Comparison of ENCODE assay signal across 9 cellular contexts in genomic region chr12:29066061-29066588, GRCh38.
DNase-seq lines count a peak whose midpoint lies in the region; ATAC-seq and TF ChIP-seq lines count a peak whose summit lies in the region.
"Had no signal": no experiment of that assay in that cellular context is flagged by ENCODE, and none has a peak within 500 bp of the region (broad histone marks: within the 10 kb centered on the region; RNA-seq: fewer than 3 reads in every experiment).

No MANE protein-coding gene starts in this region.

- H3K4me3 Mint-ChIP-seq in effector memory CD8-positive, alpha-beta T cell = no peak overlapping the region

- no peak overlapping the region for H3K27ac ChIP-seq in aorta (ENCODE audit: low read depth in 1 of 2, low read length in 2 of 2)

- peak; percentile 13 for DNase-seq in stimulated activated CD4-positive, alpha-beta T cell treated with anti-CD3 and anti-CD28 coated beads, Interleukin-4, amount 100 ng/mL, for 1 hour
- DNase-seq in stimulated activated CD4-positive, alpha-beta T cell treated with anti-CD3 and anti-CD28 coated beads, Interleukin-4, amount 100 ng/mL, for 4 hours = no peak
- DNase-seq in NOMO-1 (lab: John Stamatoyannopoulos, UW; ENCODE audit: unreplicated experiment in 2 of 2) (peak; percentile 52 to 89), fibroblast of mammary gland (ENCODE audit: low read depth) (peak; percentile 84), aorta (no peak), GOT3 (lab: John Stamatoyannopoulos, UW) (no peak), islet precursor cell (no peak)
- DNase-seq in effector memory CD8-positive, alpha-beta T cell = no peak
- DNase-seq: DND-41 had no signal

- H3K4me1 Mint-ChIP-seq in effector memory CD8-positive, alpha-beta T cell (ENCODE audit: low read depth in 2 of 2) = no peaks in the 10 kb centered on the region

- H3K4me3 ChIP-seq in fibroblast of mammary gland (ENCODE audit: control insufficient read depth, low read depth, low read length) = no peak overlapping the region
- H3K4me3 ChIP-seq in aorta (ENCODE audit: low read length in 2 of 2) = no peak overlapping the region

- no peaks in the 10 kb centered on the region for H3K36me3 ChIP-seq in aorta (ENCODE audit: control insufficient read depth in 1 of 2, insufficient read depth in 2 of 2, low read length in 1 of 2)

- H3K27me3 Mint-ChIP-seq in effector memory CD8-positive, alpha-beta T cell = peaks cover 21 to 43% of the 10 kb centered on the region in 2 donors

- no peaks in the 10 kb centered on the region for H3K4me1 ChIP-seq in aorta (ENCODE audit: control insufficient read depth in 1 of 2, insufficient read depth in 2 of 2, low read length in 2 of 2)

- H3K9me3 ChIP-seq in aorta (ENCODE audit: control insufficient read depth, low read length) = no peaks in the 10 kb centered on the region

- intact Hi-C loops in aorta (cut with DNase I) = no loop called here

- H3K27ac Mint-ChIP-seq in effector memory CD8-positive, alpha-beta T cell = no peak overlapping the region

- WGBS in aorta, 2 donors = 54 to 67% methylated on average over 1 of the region's 1 CpG

- TF ChIP-seq CTCF in fibroblast of mammary gland (conservative IDR thresholded peaks at IDR 0.05; ENCODE audit: control insufficient read depth, insufficient read depth, low read depth, low read length) = no peak

- peak; percentile 44 for ATAC-seq in aorta (ENCODE audit: low FRiP score)
- ATAC-seq in effector memory CD8-positive, alpha-beta T cell (replicated peaks) = no peak

- H3K9me3 Mint-ChIP-seq in effector memory CD8-positive, alpha-beta T cell = no peaks in the 10 kb centered on the region

- no peaks in the 10 kb centered on the region for H3K36me3 Mint-ChIP-seq in effector memory CD8-positive, alpha-beta T cell (ENCODE audit: insufficient read depth)

- no peaks in the 10 kb centered on the region for H3K27me3 ChIP-seq in aorta (ENCODE audit: control insufficient read depth in 1 of 2, insufficient read depth in 2 of 2, low read length in 1 of 2)

Comparison
In these comparisons a context has a peak if more than half of its experiments do, and no peak if none do; other contexts are left out.
1. DNase-seq: peak in stimulated activated CD4-positive, alpha-beta T cell treated with anti-CD3 and anti-CD28 coated beads, Interleukin-4, amount 100 ng/mL, for 1 hour (single experiment), NOMO-1 (2 of 2) and fibroblast of mammary gland (single experiment); none in stimulated activated CD4-positive, alpha-beta T cell treated with anti-CD3 and anti-CD28 coated beads, Interleukin-4, amount 100 ng/mL, for 4 hours (0 of 2), aorta (0 of 2), GOT3 (single experiment), effector memory CD8-positive, alpha-beta T cell (0 of 3) and islet precursor cell (single experiment).